ENCODE assay signal across 7 cellular contexts in genomic region chr7:119826547-119826946, GRCh38.
"Had no signal": no experiment of that assay in that cellular context is flagged by ENCODE, and none has a peak within 500 bp of the region (broad histone marks: within the 10 kb centered on the region; RNA-seq: fewer than 3 reads in every experiment).

No MANE protein-coding gene starts in this region.

- H3K36me3 ChIP-seq: HAP-1 had no signal

- H3K4me3 ChIP-seq: GM23338, HAP-1 had no signal

- ATAC-seq: GM23338, HCT116 had no signal

- H3K9me3 ChIP-seq: HAP-1 had no signal

- H3K27ac ChIP-seq: HL-60 had no signal

- H2AFZ ChIP-seq: GM23338 had no signal

- DNase-seq: H7, HFFc6, KG1 had no signal

- H3K4me2 ChIP-seq: GM23338 had no signal

- H3K4me1 ChIP-seq: HAP-1 had no signal
